8 cellular contexts compared by ENCODE assay signal in the genomic region with DNA sequence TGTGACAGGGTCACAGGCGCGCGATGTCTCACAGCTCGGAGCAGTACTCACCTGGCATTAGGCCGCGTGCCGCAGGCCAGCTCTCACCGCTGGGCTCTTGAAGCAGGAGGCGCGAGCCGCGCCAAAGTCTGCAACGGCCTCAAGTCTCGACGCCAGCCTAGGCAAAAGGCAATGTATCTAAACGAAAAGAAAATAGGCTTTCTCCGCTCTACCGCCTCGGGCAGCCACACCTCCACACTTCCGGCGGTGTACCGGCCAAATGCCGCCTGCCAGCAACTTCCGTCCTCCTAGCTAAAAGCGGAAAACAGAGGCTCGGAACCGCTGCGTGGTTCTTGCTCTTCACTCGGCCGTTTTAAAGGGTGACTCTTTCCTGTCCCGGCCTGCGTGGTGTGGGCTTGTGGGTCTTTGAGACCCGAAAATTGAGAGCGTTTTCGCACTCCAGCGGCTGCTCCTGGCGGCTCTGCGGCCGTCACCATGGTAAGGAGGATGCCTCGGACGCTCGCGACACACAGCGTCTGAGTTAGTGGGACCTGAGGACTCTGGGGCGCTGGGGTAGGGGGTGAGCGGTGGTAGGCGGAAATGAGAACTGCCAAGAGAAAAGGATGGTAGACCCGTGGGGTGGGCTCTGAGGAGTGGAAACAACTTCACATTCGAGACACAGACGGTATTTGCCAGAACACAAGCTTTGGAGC. TPM values are rescaled to one million over a fixed set of nuclear protein-coding genes. Genes with fewer than 3 reads are reported as not detected.
A peak's percentile ranks its signal among the peaks of the same experiment; 100 is the strongest.
DNase-seq lines count a peak whose midpoint lies in the region; ATAC-seq lines count a peak whose summit lies in the region.

A gene with protein sequence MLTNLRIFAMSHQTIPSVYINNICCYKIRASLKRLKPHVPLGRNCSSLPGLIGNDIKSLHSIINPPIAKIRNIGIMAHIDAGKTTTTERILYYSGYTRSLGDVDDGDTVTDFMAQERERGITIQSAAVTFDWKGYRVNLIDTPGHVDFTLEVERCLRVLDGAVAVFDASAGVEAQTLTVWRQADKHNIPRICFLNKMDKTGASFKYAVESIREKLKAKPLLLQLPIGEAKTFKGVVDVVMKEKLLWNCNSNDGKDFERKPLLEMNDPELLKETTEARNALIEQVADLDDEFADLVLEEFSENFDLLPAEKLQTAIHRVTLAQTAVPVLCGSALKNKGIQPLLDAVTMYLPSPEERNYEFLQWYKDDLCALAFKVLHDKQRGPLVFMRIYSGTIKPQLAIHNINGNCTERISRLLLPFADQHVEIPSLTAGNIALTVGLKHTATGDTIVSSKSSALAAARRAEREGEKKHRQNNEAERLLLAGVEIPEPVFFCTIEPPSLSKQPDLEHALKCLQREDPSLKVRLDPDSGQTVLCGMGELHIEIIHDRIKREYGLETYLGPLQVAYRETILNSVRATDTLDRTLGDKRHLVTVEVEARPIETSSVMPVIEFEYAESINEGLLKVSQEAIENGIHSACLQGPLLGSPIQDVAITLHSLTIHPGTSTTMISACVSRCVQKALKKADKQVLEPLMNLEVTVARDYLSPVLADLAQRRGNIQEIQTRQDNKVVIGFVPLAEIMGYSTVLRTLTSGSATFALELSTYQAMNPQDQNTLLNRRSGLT (minus strand): TSS at position 231 of the 692 bp plus-strand sequence. CDS start 3,375 bp downstream, outside the sequence.
TSS of gene NSA2 (plus strand) at position 363 of the 692 bp plus-strand sequence. CDS start at position 475, 112 bp downstream.

- peaks cover 10% of the 10 kb centered on the region for H3K36me3 ChIP-seq in CD8-positive, alpha-beta memory T cell (ENCODE audit: insufficient read depth, low read length)
- peaks cover 22% of the 10 kb centered on the region for H3K36me3 ChIP-seq in effector memory CD4-positive, alpha-beta T cell (ENCODE audit: control insufficient read depth, insufficient read depth, low read length)

- H3K9me3 ChIP-seq in CD8-positive, alpha-beta memory T cell (ENCODE audit: low read length) = no peaks in the 10 kb centered on the region
- H3K9me3 ChIP-seq in effector memory CD4-positive, alpha-beta T cell (ENCODE audit: control insufficient read depth, low read length) = no peaks in the 10 kb centered on the region

- H3K9me3 Mint-ChIP-seq in CD8-positive, alpha-beta memory T cell = no peaks in the 10 kb centered on the region

- H3K27me3 ChIP-seq in CD8-positive, alpha-beta memory T cell (ENCODE audit: insufficient read depth, low read length, poor library complexity, severe bottlenecking) = no peaks in the 10 kb centered on the region
- no peaks in the 10 kb centered on the region for H3K27me3 ChIP-seq in effector memory CD4-positive, alpha-beta T cell (replicated peaks; ENCODE audit: control insufficient read depth, insufficient read depth, low read length, poor library complexity, severe bottlenecking)

- peak; percentile 84 to 94 (median 90) for DNase-seq in CD8-positive, alpha-beta memory T cell
- peak; percentile 81 for DNase-seq in HS-5 (ENCODE audit: low read depth)
- DNase-seq in NK-92 treated with Interleukin-12 subunit alpha and Interleukin-12 subunit beta, amount 100 ng/mL, for 24 hours (lab: John Stamatoyannopoulos, UW) = peak; percentile 77
- peak; percentile 82 to 90 (median 86) for DNase-seq in effector memory CD4-positive, alpha-beta T cell
- DNase-seq in medulla oblongata (ENCODE audit: extremely low spot score) = peak; percentile 96
- peak; percentile 90 for DNase-seq in stimulated activated CD8-positive, alpha-beta memory T cell treated with anti-CD3 and anti-CD28 coated beads, Interleukin-12 subunit alpha, Interleukin-12 subunit beta, amount 100 ng/mL, for 1 hour (ENCODE audit: low read depth)

- H3K36me3 Mint-ChIP-seq in CD8-positive, alpha-beta memory T cell = peaks cover 0 to 52% (median 2%) of the 10 kb centered on the region in 3 donors

- peak within 1 kb of the TSS; percentile 96 to 100 (median 100) for H3K4me3 Mint-ChIP-seq in CD8-positive, alpha-beta memory T cell

- H3K27me3 Mint-ChIP-seq in CD8-positive, alpha-beta memory T cell = no peaks in the 10 kb centered on the region

- POLR2A ChIA-PET in CD8-positive, alpha-beta memory T cell (lab: Charles Lee) = interaction anchor here (0.6 to 1.6 kb wide), 3 partner anchors 99 to 570 kb away, joined by 4 to 8 read pairs (median 5); partner anchors contain the start of genes FAM169A and HMGCR
- POLR2A ChIA-PET in activated CD8-positive, alpha-beta memory T cell treated with anti-CD3 and anti-CD28 coated beads for 36 hours (lab: Charles Lee) = no interaction called here

- peak within 1 kb of the TSS; percentile 84 for H3K27ac ChIP-seq in CD8-positive, alpha-beta memory T cell (ENCODE audit: low read depth, low read length)
- peak within 1 kb of the TSS; percentile 74 for H3K27ac ChIP-seq in effector memory CD4-positive, alpha-beta T cell (ENCODE audit: insufficient read depth, low read length, poor library complexity, severe bottlenecking)

- H3K4me1 ChIP-seq in CD8-positive, alpha-beta memory T cell (ENCODE audit: insufficient read depth, low read length) = peaks cover 33% of the 10 kb centered on the region
- H3K4me1 ChIP-seq in effector memory CD4-positive, alpha-beta T cell (ENCODE audit: control insufficient read depth, insufficient read depth, low read length, poor library complexity, severe bottlenecking) = peaks cover 21% of the 10 kb centered on the region

- CTCF ChIA-PET in CD8-positive, alpha-beta memory T cell (lab: Charles Lee) = interaction anchor here (0.8 to 1.9 kb wide), 14 partner anchors 10 to 1488 kb away, joined by 3 to 8 read pairs (median 4); partner anchors contain the start of genes ANKRD31, FAM169A, GCNT4 and HMGCR
- CTCF ChIA-PET in activated CD8-positive, alpha-beta memory T cell treated with anti-CD3 and anti-CD28 coated beads for 36 hours (lab: Charles Lee) = interaction anchor here (1.2 to 1.3 kb wide), 3 partner anchors 20 to 285 kb away, joined by 3 to 5 read pairs (median 3); partner anchors contain the start of genes FAM169A and GCNT4

- H3K27ac Mint-ChIP-seq in CD8-positive, alpha-beta memory T cell = peak within 1 kb of the TSS; percentile 94 to 99 (median 98)

- peak; percentile 49 for ATAC-seq in GM19468 (IDR thresholded peaks at IDR 0.05; ENCODE audit: extremely low read depth, unreplicated experiment)

- peaks cover 39 to 53% (median 50%) of the 10 kb centered on the region in 3 donors for H3K4me1 Mint-ChIP-seq in CD8-positive, alpha-beta memory T cell

- H3K4me3 ChIP-seq in CD8-positive, alpha-beta memory T cell (ENCODE audit: low read length) = peak within 1 kb of the TSS; percentile 96
- H3K4me3 ChIP-seq in effector memory CD4-positive, alpha-beta T cell (ENCODE audit: insufficient read depth, low read depth, low read length, poor library complexity, severe bottlenecking) = peak within 1 kb of the TSS; percentile 94

RNA-seq across cellular contexts. Expression of the first gene that starts in this region (rescaled TPM):
- 10 to 100 TPM; 33.2 to 33.9 TPM for total RNA-seq in CD8-positive, alpha-beta memory T cell
- 9.1 TPM for polyA plus RNA-seq in CD8-positive, alpha-beta memory T cell
- 10 to 100 TPM; 31.7 to 37.0 TPM for total RNA-seq in activated CD8-positive, alpha-beta memory T cell treated with anti-CD3 and anti-CD28 coated beads for 36 hours

RNA-seq across cellular contexts. Expression of gene NSA2, which starts in this region (rescaled TPM):
- total RNA-seq in CD8-positive, alpha-beta memory T cell = 100 to 1,000 TPM; 167 TPM
- polyA plus RNA-seq in CD8-positive, alpha-beta memory T cell = 52.2 TPM
- total RNA-seq in activated CD8-positive, alpha-beta memory T cell treated with anti-CD3 and anti-CD28 coated beads for 36 hours = 100 to 1,000 TPM; 155 to 156 TPM

Comparison
In these comparisons a context has a peak if more than half of its experiments do, and no peak if none do; other contexts are left out.
1. Peak in every context shown above with its lines: DNase-seq, ATAC-seq, H3K4me3 ChIP-seq and H3K27ac ChIP-seq.